Comparison of ENCODE assay signal across 8 cellular contexts in genomic region chr4:83362492-83363329, GRCh38. TPM values are rescaled to one million over a fixed set of nuclear protein-coding genes. Genes with fewer than 3 reads are reported as not detected.
DNase-seq lines count a peak whose midpoint lies in the region; ATAC-seq and TF ChIP-seq lines count a peak whose summit lies in the region.

No MANE protein-coding gene starts in this region.

- H3K4me3 Mint-ChIP-seq in neural crest cell: no peak overlapping the region

- no peaks in the 10 kb centered on the region for H3K4me1 ChIP-seq in cardiac muscle cell (ENCODE audit: low read depth)

- H3K27ac ChIP-seq in cardiac muscle cell: no peak overlapping the region

- H3K27me3 ChIP-seq in cardiac muscle cell: no peaks in the 10 kb centered on the region

- no peaks in the 10 kb centered on the region for H3K36me3 Mint-ChIP-seq in neural crest cell (ENCODE audit: low read depth)

- peak in 1 of 2 donors; percentile 67 for DNase-seq in cardiac muscle cell (ENCODE audit: low read depth in 1 of 2, low spot score in 1 of 2)
- DNase-seq in Right ventricle myocardium inferior (ENCODE audit: missing footprints): no peak
- DNase-seq in Kasumi-1 (lab: John Stamatoyannopoulos, UW): peak; percentile 64 to 70
- DNase-seq in amniotic stem cell (lab: John Stamatoyannopoulos, UW): peak; percentile 42
- DNase-seq in neural crest cell (ENCODE audit: low read depth, low spot score): no peak
- no peak for DNase-seq in activated effector memory CD4-positive, alpha-beta T cell treated with Interleukin-2 at 50 U/mL for 16 hours

- no peak overlapping the region for H3K27ac Mint-ChIP-seq in neural crest cell (ENCODE audit: unreplicated experiment)

- intact Hi-C loops in Right ventricle myocardium inferior (cut with DNase I): no loop called here

- ATAC-seq in Right ventricle myocardium inferior (no peak), HG02763 (IDR thresholded peaks at IDR 0.05; ENCODE audit: unreplicated experiment) (no peak), HG03135 (IDR thresholded peaks at IDR 0.05; ENCODE audit: unreplicated experiment) (no peak)

- no peaks in the 10 kb centered on the region for H3K9me3 ChIP-seq in cardiac muscle cell (ENCODE audit: low read depth)

- no peaks in the 10 kb centered on the region for H3K27me3 Mint-ChIP-seq in neural crest cell (ENCODE audit: low read depth)

- no peak overlapping the region for H3K4me3 ChIP-seq in cardiac muscle cell

- peaks cover 14% of the 10 kb centered on the region for H3K4me1 Mint-ChIP-seq in neural crest cell

- no peaks in the 10 kb centered on the region for H3K9me3 Mint-ChIP-seq in neural crest cell

- no peaks in the 10 kb centered on the region for H3K36me3 ChIP-seq in cardiac muscle cell

- TF ChIP-seq CTCF in cardiac muscle cell (IDR thresholded peaks at IDR 0.05; ENCODE audit: low read depth, low read length) (peak; percentile 65), neural crest cell (conservative IDR thresholded peaks at IDR 0.05) (peak; percentile 50)

RNA-seq across cellular contexts. Expression of gene HPSE, which starts 28.1 kb away (rescaled TPM):
- total RNA-seq in cardiac muscle cell: 0.06 TPM in 1 of 2 replicates, not detected in the other
- polyA plus RNA-seq in cardiac muscle cell: not detected in 2 replicates
- 1.8 TPM for total RNA-seq in Right ventricle myocardium inferior
- 0.30 and 0.32 TPM in 2 replicates for total RNA-seq in neural crest cell

Comparison
In these comparisons a context has a peak if more than half of its experiments do, and no peak if none do; other contexts are left out.
1. DNase-seq: peak in Kasumi-1 (2 of 2) and amniotic stem cell (single experiment); none in Right ventricle myocardium inferior (single experiment), neural crest cell (single experiment) and activated effector memory CD4-positive, alpha-beta T cell treated with Interleukin-2 at 50 U/mL for 16 hours (single experiment).